In genomic region chr14:76772300-76773187, GRCh38 we compare ENCODE assay signal across 10 cellular contexts. TPM values are rescaled to one million over a fixed set of nuclear protein-coding genes. Genes with fewer than 3 reads are reported as not detected.
DNase-seq lines count a peak whose midpoint lies in the region; ATAC-seq and TF ChIP-seq lines count a peak whose summit lies in the region.
"Had no signal": no experiment of that assay in that cellular context is flagged by ENCODE, and none has a peak within 500 bp of the region (broad histone marks: within the 10 kb centered on the region; RNA-seq: fewer than 3 reads in every experiment).

No MANE protein-coding gene starts in this region.

- H3K27ac ChIP-seq in AG04450 (ENCODE audit: low read depth, low read length) (peak overlapping the region; percentile 49), SK-N-SH (ENCODE audit: low read depth in 2 of 2, low read length in 1 of 2) (peak overlapping the region; percentile 64 to 75; a peak in 3 of 4 replicates), neural progenitor cell (no peak overlapping the region)
- H3K27ac ChIP-seq: BLaER1 had no signal

- ATAC-seq in HG03442 (IDR thresholded peaks at IDR 0.05; ENCODE audit: unreplicated experiment) = no peak
- ATAC-seq in HG03280 (IDR thresholded peaks at IDR 0.05; ENCODE audit: unreplicated experiment) = no peak
- ATAC-seq: naive thymus-derived CD8-positive, alpha-beta T cell had no signal

- POLR2A ChIA-PET in AG04450 (lab: Yijun Ruan, JAX) (interaction anchor here (0.6 to 0.7 kb wide), 2 partner anchors 17 to 60 kb away, joined by 3 read pairs; no protein-coding TSS in a partner anchor), SK-N-SH (lab: Yijun Ruan, JAX) (no interaction called here)

- H4K20me1 ChIP-seq in SK-N-SH (ENCODE audit: insufficient read depth) = no peaks in the 10 kb centered on the region
- peaks cover 15% of the 10 kb centered on the region for H4K20me1 ChIP-seq in neural progenitor cell (ENCODE audit: low read depth)
- H4K20me1 ChIP-seq: BLaER1 had no signal

- no peak for TF ChIP-seq RAD21 in SK-N-SH (IDR thresholded peaks at IDR 0.05; ENCODE audit: low read length)

- H3K9me3 ChIP-seq in AG04450 (ENCODE audit: control insufficient read depth, insufficient read depth, low read length) (peaks cover 5% of the 10 kb centered on the region; the same call in 1 of the 2 replicates), SK-N-SH (no peaks in the 10 kb centered on the region), neural progenitor cell (ENCODE audit: low read depth) (no peaks in the 10 kb centered on the region)
- H3K9me3 ChIP-seq: BLaER1 had no signal

- H3K27me3 Mint-ChIP-seq in neural progenitor cell (ENCODE audit: insufficient read depth, low read depth) = no peaks in the 10 kb centered on the region

- H3K36me3 ChIP-seq in SK-N-SH (replicated peaks in 1 of 2; ENCODE audit: control insufficient read depth in 1 of 2, insufficient read depth in 2 of 2, low read length in 1 of 2) (no peaks in the 10 kb centered on the region), neural progenitor cell (no peaks in the 10 kb centered on the region)
- H3K36me3 ChIP-seq: BLaER1 had no signal

- H3F3A ChIP-seq in SK-N-SH (replicated peaks; ENCODE audit: insufficient read depth) (no peaks in the 10 kb centered on the region), neural progenitor cell (ENCODE audit: low read depth) (no peaks in the 10 kb centered on the region)

- H3K4me1 ChIP-seq in SK-N-SH (ENCODE audit: control insufficient read depth in 1 of 2, insufficient read depth in 2 of 2, low read depth in 1 of 2, low read length in 1 of 2) (peaks cover 14 to 38% of the 10 kb centered on the region in 2 experiments), neural progenitor cell (peaks cover 21% of the 10 kb centered on the region)

- TF ChIP-seq EP300 in SK-N-SH (IDR thresholded peaks at IDR 0.05; ENCODE audit: borderline replicate concordance in 1 of 2, low read depth in 1 of 2, low read length in 1 of 2) = no peak

- H3K4me3 Mint-ChIP-seq in neural progenitor cell = no peak overlapping the region
- H3K4me3 Mint-ChIP-seq: naive thymus-derived CD8-positive, alpha-beta T cell had no signal

- H2AFZ ChIP-seq in SK-N-SH (ENCODE audit: low read depth) (peak overlapping the region; percentile 54; the same call in 1 of the 2 replicates), neural progenitor cell (replicated peaks) (no peak overlapping the region)

- H3K79me2 ChIP-seq in SK-N-SH (ENCODE audit: insufficient read depth) = no peaks in the 10 kb centered on the region
- no peaks in the 10 kb centered on the region for H3K79me2 ChIP-seq in neural progenitor cell (ENCODE audit: low read depth)

- no peaks in the 10 kb centered on the region for H3K9me3 Mint-ChIP-seq in neural progenitor cell
- H3K9me3 Mint-ChIP-seq: naive thymus-derived CD8-positive, alpha-beta T cell had no signal

- CTCF ChIA-PET in AG04450 (lab: Charles Lee) (interaction anchor here (1.0 to 5.5 kb wide), 3 partner anchors 12 to 63 kb away, joined by 3 to 27 read pairs (median 3); no protein-coding TSS in a partner anchor), SK-N-SH (lab: Yijun Ruan, JAX) (interaction anchor here (0.6 to 5.7 kb wide), 6 partner anchors 8 to 694 kb away, joined by 3 to 23 read pairs (median 8); no protein-coding TSS in a partner anchor)

- peak overlapping the region; percentile 82 for H3K27ac Mint-ChIP-seq in neural progenitor cell

- 79% methylated on average over 10 of the region's 13 CpGs for WGBS in SK-N-SH (ENCODE audit: low lambda C conversion rate)

- H3K9me2 ChIP-seq in SK-N-SH = no peaks in the 10 kb centered on the region

- H3K4me2 ChIP-seq in SK-N-SH = peak overlapping the region; percentile 65
- H3K4me2 ChIP-seq in neural progenitor cell = no peak overlapping the region
- H3K4me2 ChIP-seq: BLaER1 had no signal

- H3K27me3 ChIP-seq in AG04450 (ENCODE audit: control insufficient read depth, insufficient read depth, low read length) (no peaks in the 10 kb centered on the region), SK-N-SH (ENCODE audit: insufficient read depth) (no peaks in the 10 kb centered on the region), neural progenitor cell (no peaks in the 10 kb centered on the region)
- H3K27me3 ChIP-seq: BLaER1 had no signal

- H3K4me3 ChIP-seq in AG04450 (ENCODE audit: low read depth, low read length) (no peak overlapping the region), SK-N-SH (ENCODE audit: low read depth in 2 of 2, low read length in 1 of 2) (no peak overlapping the region), fibroblast of villous mesenchyme (ENCODE audit: low read depth, low read length) (no peak overlapping the region), neural progenitor cell (no peak overlapping the region)
- H3K4me3 ChIP-seq: BLaER1 had no signal

- H3K4me1 Mint-ChIP-seq in neural progenitor cell = peaks cover 35% of the 10 kb centered on the region

- TF ChIP-seq CTCF in AG04450 (IDR thresholded peaks at IDR 0.05; ENCODE audit: low read depth, low read length) = no peak
- TF ChIP-seq CTCF in SK-N-SH (IDR thresholded peaks at IDR 0.05) = no peak
- TF ChIP-seq CTCF in fibroblast of villous mesenchyme (IDR thresholded peaks at IDR 0.05; ENCODE audit: insufficient read depth, low read depth, low read length) = no peak
- TF ChIP-seq CTCF in neural progenitor cell (IDR thresholded peaks at IDR 0.05) = no peak

- DNase-seq in AG04450 (ENCODE audit: low read depth, low spot score) (peak; percentile 3), SK-N-SH (no peak), fibroblast of villous mesenchyme (ENCODE audit: low read depth) (peak; percentile 69), neural progenitor cell (ENCODE audit: low spot score) (peak; percentile 42), DMS153 treated with DMSO at 0.1 percent for 48 hours (lab: John Stamatoyannopoulos, UW; ENCODE audit: unreplicated experiment) (no peak)
- DNase-seq in NK-92 treated with Interleukin-12 subunit alpha and Interleukin-12 subunit beta, amount 100 ng/mL, for 24 hours (lab: John Stamatoyannopoulos, UW) = no peak

- H3K36me3 Mint-ChIP-seq in neural progenitor cell = peaks cover 8% of the 10 kb centered on the region
- H3K36me3 Mint-ChIP-seq: naive thymus-derived CD8-positive, alpha-beta T cell had no signal

- H3K9ac ChIP-seq in SK-N-SH = no peak overlapping the region
- no peak overlapping the region for H3K9ac ChIP-seq in neural progenitor cell
- H3K9ac ChIP-seq: BLaER1 had no signal

TF ChIP-seq in SK-N-SH, 30 proteins besides CTCF, POLR2A, EP300 and RAD21:
- TF ChIP-seq POLR2AphosphoS5 (IDR thresholded peaks at IDR 0.05; ENCODE audit: low read depth, low read length) (no peak), ZBTB33 (IDR thresholded peaks at IDR 0.05; ENCODE audit: borderline replicate concordance, low read depth) (no peak), SIN3A (IDR thresholded peaks at IDR 0.05; ENCODE audit: borderline replicate concordance, low read depth, low read length) (no peak), TEAD4 (IDR thresholded peaks at IDR 0.05; ENCODE audit: borderline replicate concordance, insufficient read depth) (no peak), GABPA (IDR thresholded peaks at IDR 0.05; ENCODE audit: low read depth) (no peak)

RNA-seq across cellular contexts. Expression of gene VASH1, which starts 11.3 kb away (rescaled TPM):
- polyA plus RNA-seq in AG04450 (2011; rRNA removed) (5.0 and 6.0 TPM in 2 replicates), SK-N-SH (2012; rRNA removed) (4.8 and 4.9 TPM in 2 replicates)
- 7.2 and 8.5 TPM in 2 replicates for polyA minus RNA-seq in AG04450 (2011; rRNA and poly(A)+ RNA removed)
- 2.1 and 2.8 TPM in 2 replicates for polyA plus RNA-seq in SK-N-SH (2012; cell fraction: cytosol; rRNA removed)
- 18.6 and 33.7 TPM in 2 replicates for polyA plus RNA-seq in SK-N-SH (2012; cell fraction: nucleus; rRNA removed)
- total RNA-seq in fibroblast of villous mesenchyme (3.9 and 5.8 TPM in 2 replicates), neural progenitor cell (ENCODE audit: low replicate concordance) (10.3 and 20.1 TPM in 2 replicates)

RNA-seq across cellular contexts. Expression of gene ANGEL1, which starts 40.1 kb away (rescaled TPM):
- 12.8 and 13.1 TPM in 2 replicates for polyA plus RNA-seq in AG04450 (2011; rRNA removed)
- polyA minus RNA-seq in AG04450 (2011; rRNA and poly(A)+ RNA removed) = 13.4 and 14.8 TPM in 2 replicates
- 14.1 and 20.7 TPM in 2 replicates for polyA plus RNA-seq in SK-N-SH (2012; rRNA removed)
- polyA plus RNA-seq in SK-N-SH (2012; cell fraction: cytosol; rRNA removed) = 7.5 and 9.8 TPM in 2 replicates
- polyA plus RNA-seq in SK-N-SH (2012; cell fraction: nucleus; rRNA removed) = 48.0 and 56.1 TPM in 2 replicates
- total RNA-seq in fibroblast of villous mesenchyme = 6.8 and 10.4 TPM in 2 replicates
- 23.2 and 28.7 TPM in 2 replicates for total RNA-seq in neural progenitor cell (ENCODE audit: low replicate concordance)

RNA-seq across cellular contexts. Expression of gene LRRC74A, which starts 53.7 kb away (rescaled TPM):
- polyA plus RNA-seq in AG04450 (2011; rRNA removed) (not detected in 2 replicates), SK-N-SH (2012; rRNA removed) (not detected in 2 replicates)
- polyA minus RNA-seq in AG04450 (2011; rRNA and poly(A)+ RNA removed) = not detected in 2 replicates
- polyA plus RNA-seq in SK-N-SH (2012; cell fraction: cytosol; rRNA removed) = not detected in 2 replicates
- polyA plus RNA-seq in SK-N-SH (2012; cell fraction: nucleus; rRNA removed) = not detected in 2 replicates
- total RNA-seq in fibroblast of villous mesenchyme (not detected in 2 replicates), neural progenitor cell (ENCODE audit: low replicate concordance) (not detected in 2 replicates)
- total RNA-seq: naive thymus-derived CD8-positive, alpha-beta T cell had no signal

Comparison
In these comparisons a context has a peak if more than half of its experiments do, and no peak if none do; other contexts are left out.
1. DNase-seq: peak in AG04450 (single experiment), fibroblast of villous mesenchyme (single experiment) and neural progenitor cell (single experiment); none in SK-N-SH (single experiment), NK-92 treated with Interleukin-12 subunit alpha and Interleukin-12 subunit beta, amount 100 ng/mL, for 24 hours (single experiment) and DMS153 treated with DMSO at 0.1 percent for 48 hours (single experiment).